In the genomic region with DNA sequence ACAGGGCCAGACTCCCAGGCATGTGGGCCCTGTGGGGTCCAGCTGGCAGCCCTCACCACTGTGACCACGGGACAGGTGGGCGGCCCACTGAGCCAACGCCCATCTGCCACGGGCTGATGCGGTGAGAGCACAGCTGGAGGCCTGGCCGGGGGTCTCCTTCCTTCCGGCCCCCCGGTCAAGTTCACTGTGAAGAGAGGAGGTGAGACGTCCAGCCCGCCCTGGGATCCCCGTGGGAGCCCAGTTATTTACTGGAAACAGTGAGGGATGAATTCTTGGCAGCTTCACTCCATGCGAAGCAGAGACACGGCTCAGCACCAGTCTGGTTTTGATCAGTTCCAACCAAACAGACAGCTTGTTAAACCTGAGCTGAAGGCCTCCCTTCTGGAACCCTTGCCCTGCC, we compare ENCODE assay signal across 25 cellular contexts. TPM values are rescaled to one million over a fixed set of nuclear protein-coding genes. Genes with fewer than 3 reads are reported as not detected.
"Had no signal": no experiment of that assay in that cellular context is flagged by ENCODE, and none has a peak within 500 bp of the region (broad histone marks: within the 10 kb centered on the region; RNA-seq: fewer than 3 reads in every experiment).

No MANE protein-coding gene starts in this region.

- H3K4me1 ChIP-seq: esophagus squamous epithelium, uterus had no signal

- H3K4me3 ChIP-seq: esophagus squamous epithelium, left ventricle myocardium inferior, lung, ovary, skin epidermis, uterus had no signal

- H3K27me3 ChIP-seq: ovary, uterus had no signal

- DNase-seq: activated CD4-positive, alpha-beta T cell treated with anti-CD3 and anti-CD28 coated beads for 36 hours; activated CD4-positive, CD25-positive, alpha-beta regulatory T cell; activated CD8-positive, alpha-beta memory T cell treated with anti-CD3 and anti-CD28 coated beads, Interleukin-2, amount 10 ng/mL, durations not matched to agents 7 days and 5 days; activated CD8-positive, alpha-beta T cell treated with anti-CD3 and anti-CD28 coated beads, Interleukin-2, amount 10 ng/mL, durations not matched to agents 7 days and 5 days; activated naive CD4-positive, alpha-beta T cell; activated T-cell treated with anti-CD3 and anti-CD28 coated beads, Interleukin-2, amount 50 U/mL, for 72 hours; dermis blood vessel endothelial cell; effector CD4-positive, alpha-beta T cell; esophagus squamous epithelium; foreskin melanocyte; left ventricle myocardium inferior; mesendoderm; ovary; stimulated activated CD4-positive, alpha-beta T cell treated with anti-CD3 and anti-CD28 coated beads, Interleukin-12 subunit alpha, Interleukin-12 subunit beta, amount 100 ng/mL, for 4 hours; stimulated activated CD4-positive, alpha-beta T cell treated with anti-CD3 and anti-CD28 coated beads, Interleukin-4, amount 100 ng/mL, for 1 hour; stimulated activated naive CD8-positive, alpha-beta T cell treated with anti-CD3 and anti-CD28 coated beads, Interleukin-15, amount 100 ng/mL, for 72 hours; substantia nigra; uterus had no signal

- H3K36me3 ChIP-seq: esophagus squamous epithelium, left ventricle myocardium inferior, ovary, uterus had no signal

- H3K27ac ChIP-seq: epithelial cell of prostate, esophagus squamous epithelium, left ventricle myocardium inferior, ovary, skin epidermis, uterus had no signal

- ATAC-seq: activated CD8-positive, alpha-beta memory T cell treated with anti-CD3 and anti-CD28 coated beads, Interleukin-2, amount 10 ng/mL, durations not matched to agents 7 days and 5 days; activated CD8-positive, alpha-beta T cell treated with anti-CD3 and anti-CD28 coated beads, Interleukin-2, amount 10 ng/mL, durations not matched to agents 7 days and 5 days; activated T-cell treated with anti-CD3 and anti-CD28 coated beads, Interleukin-2, amount 50 U/mL, for 72 hours; natural killer cell treated with Interleukin-12 subunit alpha and Interleukin-12 subunit beta and Interleukin-15 and Interleukin-18, amount 100 ng/mL, for 72 hours; sciatic nerve; stimulated activated naive CD8-positive, alpha-beta T cell treated with anti-CD3 and anti-CD28 coated beads, Interleukin-15, amount 100 ng/mL, for 72 hours had no signal

- H3K9me3 ChIP-seq: esophagus squamous epithelium, left ventricle myocardium inferior, ovary, uterus had no signal

RNA-seq across cellular contexts. Expression of a gene that starts 38.7 kb away (rescaled TPM):
- total RNA-seq: activated CD4-positive, alpha-beta T cell treated with anti-CD3 and anti-CD28 coated beads for 36 hours; bronchial epithelial cell; dermis blood vessel endothelial cell; renal cortical epithelial cell had no signal
